Comparison of ENCODE assay signal across 1 cellular context in genomic region chr16:28876973-28877641, GRCh38.
TF ChIP-seq lines count a peak whose summit lies in the region.

No MANE protein-coding gene starts in this region.

TF ChIP-seq in K562, 482 proteins besides CTCF, POLR2A, EP300 and RAD21:
- TF ChIP-seq EGR1 (conservative IDR thresholded peaks at IDR 0.05) (0 out of 2 replicates have a peak, but pooled peaks have one; percentile 7), NCOA1 (IDR thresholded peaks at IDR 0.05; ENCODE audit: low read depth) (no peak), MAFK (IDR thresholded peaks at IDR 0.05; ENCODE audit: low read length) (no peak), ARID3A (IDR thresholded peaks at IDR 0.05; ENCODE audit: borderline replicate concordance, low read depth, low read length) (no peak), ZNF239 (CRISPR knock-in tag; IDR thresholded peaks at IDR 0.05) (no peak), ZNF76 (CRISPR knock-in tag; IDR thresholded peaks at IDR 0.05; ENCODE audit: borderline replicate concordance) (no peak), RBFOX2 (IDR thresholded peaks at IDR 0.05; ENCODE audit: low read depth, low read length) (peak; percentile 22; the same call in 1 of the 2 replicates), MBD2 (IDR thresholded peaks at IDR 0.05; ENCODE audit: borderline replicate concordance, low read depth) (no peak)
